11 cellular contexts compared by ENCODE assay signal in genomic region chr1:12597792-12598191, GRCh38. TPM values are rescaled to one million over a fixed set of nuclear protein-coding genes. Genes with fewer than 3 reads are reported as not detected.
DNase-seq lines count a peak whose midpoint lies in the region; ATAC-seq and TF ChIP-seq lines count a peak whose summit lies in the region.
"Had no signal": no experiment of that assay in that cellular context is flagged by ENCODE, and none has a peak within 500 bp of the region (broad histone marks: within the 10 kb centered on the region; RNA-seq: fewer than 3 reads in every experiment).

No MANE protein-coding gene starts in this region.

- H3K27me3 ChIP-seq in brain microvascular endothelial cell (replicated peaks): no peaks in the 10 kb centered on the region
- no peaks in the 10 kb centered on the region for H3K27me3 ChIP-seq in transverse colon
- H3K27me3 ChIP-seq in BE2C: no peaks in the 10 kb centered on the region

- H3K36me3 Mint-ChIP-seq in activated CD8-positive, alpha-beta T cell treated with anti-CD3 and anti-CD28 coated beads, Interleukin-2, amount 10 ng/mL, durations not matched to agents 7 days and 5 days (ENCODE audit: low read depth): peaks cover 35% of the 10 kb centered on the region
- peaks cover 51% of the 10 kb centered on the region for H3K36me3 Mint-ChIP-seq in activated CD8-positive, alpha-beta T cell treated with anti-CD3 and anti-CD28 coated beads for 36 hours (ENCODE audit: low read depth)
- H3K36me3 Mint-ChIP-seq in mesothelial cell of epicardium (peaks cover 12% of the 10 kb centered on the region), WTC11 (no peaks in the 10 kb centered on the region)

- in situ Hi-C loops in brain microvascular endothelial cell (cut with HindIII; ENCODE audit: low pct_ligation_motif_present, low sequenced_read_pairs): no loop called here
- in situ Hi-C loops in transverse colon (cut with MboI; ENCODE audit: low pct_ligation_motif_present in 1 of 4, low pct_unique_long_range_greater_than_20kb in 1 of 4, low sequenced_read_pairs in 3 of 4): no loop called here

- no peak for TF ChIP-seq CTCF in activated CD8-positive, alpha-beta T cell treated with anti-CD3 and anti-CD28 coated beads for 36 hours (IDR thresholded peaks at IDR 0.05)
- TF ChIP-seq CTCF in brain microvascular endothelial cell (IDR thresholded peaks at IDR 0.05; ENCODE audit: low read depth, low read length, missing control alignments): no peak
- no peak for TF ChIP-seq CTCF in mesothelial cell of epicardium (IDR thresholded peaks at IDR 0.05; ENCODE audit: unreplicated experiment)
- no peak for TF ChIP-seq CTCF in transverse colon (IDR thresholded peaks at IDR 0.05)
- TF ChIP-seq CTCF in WTC11 (IDR thresholded peaks at IDR 0.05): no peak
- TF ChIP-seq CTCF in BE2C (IDR thresholded peaks at IDR 0.05; ENCODE audit: low read depth, low read length): no peak

- CTCF ChIA-PET in activated CD8-positive, alpha-beta T cell treated with anti-CD3 and anti-CD28 coated beads, Interleukin-2, amount 10 ng/mL, durations not matched to agents 7 days and 5 days (lab: Charles Lee): interaction anchor here (0.9 to 2.5 kb wide), 3 partner anchors 22 to 190 kb away, joined by 5 to 20 read pairs (median 6); no protein-coding TSS in a partner anchor
- CTCF ChIA-PET in activated CD8-positive, alpha-beta T cell treated with anti-CD3 and anti-CD28 coated beads for 36 hours (lab: Charles Lee): interaction anchor here (1.1 to 2.7 kb wide), 3 partner anchors 18 to 22 kb away, joined by 3 to 12 read pairs (median 4); no protein-coding TSS in a partner anchor
- CTCF ChIA-PET in WTC11 (lab: Charles Lee): interaction anchor here (8.2 kb wide), 1 partner anchor 22 kb away, joined by 67 read pairs; the partner anchor contains the start of gene DHRS3

- POLR2A ChIA-PET in activated CD8-positive, alpha-beta T cell treated with anti-CD3 and anti-CD28 coated beads, Interleukin-2, amount 10 ng/mL, durations not matched to agents 7 days and 5 days (lab: Charles Lee): interaction anchor here (0.8 to 0.9 kb wide), 2 partner anchors 19 to 87 kb away, joined by 3 read pairs; no protein-coding TSS in a partner anchor
- POLR2A ChIA-PET in activated CD8-positive, alpha-beta T cell treated with anti-CD3 and anti-CD28 coated beads for 36 hours (lab: Charles Lee): interaction anchor here (0.9 kb wide), 1 partner anchor 17 kb away, joined by 4 read pairs; no protein-coding TSS in a partner anchor
- POLR2A ChIA-PET in WTC11 (lab: Charles Lee): interaction anchor here (0.9 kb wide), 1 partner anchor 18 kb away, joined by 3 read pairs; no protein-coding TSS in a partner anchor

- no peak for TF ChIP-seq POLR2A in transverse colon (IDR thresholded peaks at IDR 0.05)

- no peak overlapping the region for H3K4me3 Mint-ChIP-seq in activated CD8-positive, alpha-beta T cell treated with anti-CD3 and anti-CD28 coated beads, Interleukin-2, amount 10 ng/mL, durations not matched to agents 7 days and 5 days
- H3K4me3 Mint-ChIP-seq in activated CD8-positive, alpha-beta T cell treated with anti-CD3 and anti-CD28 coated beads for 36 hours: no peak overlapping the region
- H3K4me3 Mint-ChIP-seq in mesothelial cell of epicardium (peak overlapping the region; percentile 48), WTC11 (no peak overlapping the region)

- no peak for TF ChIP-seq EP300 in transverse colon (IDR thresholded peaks at IDR 0.05; ENCODE audit: low read depth)

- H3K4me1 Mint-ChIP-seq in activated CD8-positive, alpha-beta T cell treated with anti-CD3 and anti-CD28 coated beads, Interleukin-2, amount 10 ng/mL, durations not matched to agents 7 days and 5 days (ENCODE audit: low read depth): peaks cover 76% of the 10 kb centered on the region
- peaks cover 78% of the 10 kb centered on the region for H3K4me1 Mint-ChIP-seq in activated CD8-positive, alpha-beta T cell treated with anti-CD3 and anti-CD28 coated beads for 36 hours (ENCODE audit: low read depth)
- H3K4me1 Mint-ChIP-seq in mesothelial cell of epicardium (peaks cover 90% of the 10 kb centered on the region), WTC11 (peaks cover 69% of the 10 kb centered on the region)

- H3K27ac ChIP-seq in brain microvascular endothelial cell (peak overlapping the region; percentile 99), transverse colon (peak overlapping the region; percentile 74 to 91 (median 90))

- H3K9me3 ChIP-seq in transverse colon: no peaks in the 10 kb centered on the region
- H3K9me3 ChIP-seq in BE2C: no peaks in the 10 kb centered on the region

- H3K4me3 ChIP-seq in brain microvascular endothelial cell (ENCODE audit: low read depth, low read length) (no peak overlapping the region), transverse colon (no peak overlapping the region), BE2C (ENCODE audit: low read depth, low read length) (no peak overlapping the region)

- no peaks in the 10 kb centered on the region for H3K9me3 Mint-ChIP-seq in activated CD8-positive, alpha-beta T cell treated with anti-CD3 and anti-CD28 coated beads, Interleukin-2, amount 10 ng/mL, durations not matched to agents 7 days and 5 days (ENCODE audit: insufficient read depth)
- H3K9me3 Mint-ChIP-seq in activated CD8-positive, alpha-beta T cell treated with anti-CD3 and anti-CD28 coated beads for 36 hours: no peaks in the 10 kb centered on the region
- H3K9me3 Mint-ChIP-seq in mesothelial cell of epicardium (no peaks in the 10 kb centered on the region), WTC11 (no peaks in the 10 kb centered on the region)
- H3K9me3 Mint-ChIP-seq: H9 had no signal

- H3K36me3 ChIP-seq in brain microvascular endothelial cell (replicated peaks): peaks cover 57% of the 10 kb centered on the region
- no peaks in the 10 kb centered on the region for H3K36me3 ChIP-seq in transverse colon
- H3K36me3 ChIP-seq in BE2C: no peaks in the 10 kb centered on the region

- intact Hi-C loops in activated CD8-positive, alpha-beta T cell treated with anti-CD3 and anti-CD28 coated beads for 36 hours (cut with micrococcal nuclease): no loop called here
- intact Hi-C loops in transverse colon (cut with DNase I; ENCODE audit: low total_unique reads): no loop called here

- DNase-seq in activated CD8-positive, alpha-beta T cell treated with anti-CD3 and anti-CD28 coated beads, Interleukin-2, amount 10 ng/mL, durations not matched to agents 7 days and 5 days: no peak
- DNase-seq in activated CD8-positive, alpha-beta T cell treated with anti-CD3 and anti-CD28 coated beads for 36 hours: no peak
- DNase-seq in brain microvascular endothelial cell (no peak), mesothelial cell of epicardium (ENCODE audit: low spot score in 2 of 2, unreplicated experiment in 2 of 2) (no peak), transverse colon (no peak), WTC11 (ENCODE audit: low spot score) (no peak), BE2C (no peak)
- DNase-seq: H9; islet precursor cell; NK-92 treated with Interleukin-12 subunit alpha and Interleukin-12 subunit beta, amount 100 ng/mL, for 24 hours had no signal

- H3K27me3 Mint-ChIP-seq in activated CD8-positive, alpha-beta T cell treated with anti-CD3 and anti-CD28 coated beads, Interleukin-2, amount 10 ng/mL, durations not matched to agents 7 days and 5 days (ENCODE audit: low read depth): no peaks in the 10 kb centered on the region
- no peaks in the 10 kb centered on the region for H3K27me3 Mint-ChIP-seq in activated CD8-positive, alpha-beta T cell treated with anti-CD3 and anti-CD28 coated beads for 36 hours
- no peaks in the 10 kb centered on the region for H3K27me3 Mint-ChIP-seq in mesothelial cell of epicardium (ENCODE audit: low read depth)
- H3K27me3 Mint-ChIP-seq in WTC11 (ENCODE audit: low read depth): peaks cover 5% of the 10 kb centered on the region; the same call in 1 of the 2 replicates

- H3K4me1 ChIP-seq in transverse colon (peaks cover 40 to 96% (median 72%) of the 10 kb centered on the region in 4 donors), BE2C (no peaks in the 10 kb centered on the region)

- ATAC-seq in activated CD8-positive, alpha-beta T cell treated with anti-CD3 and anti-CD28 coated beads, Interleukin-2, amount 10 ng/mL, durations not matched to agents 7 days and 5 days: no peak
- ATAC-seq in activated CD8-positive, alpha-beta T cell treated with anti-CD3 and anti-CD28 coated beads for 36 hours: no peak
- ATAC-seq in HG03280 (IDR thresholded peaks at IDR 0.05; ENCODE audit: unreplicated experiment) (no peak), WTC11 (no peak)

- 64 to 68% methylated on average over 6 to 10 of the region's 10 CpGs for WGBS in transverse colon (ENCODE audit: low coverage in 1 of 2), 2 donors

- H3K27ac Mint-ChIP-seq in activated CD8-positive, alpha-beta T cell treated with anti-CD3 and anti-CD28 coated beads, Interleukin-2, amount 10 ng/mL, durations not matched to agents 7 days and 5 days: peak overlapping the region; percentile 47
- no peak overlapping the region for H3K27ac Mint-ChIP-seq in activated CD8-positive, alpha-beta T cell treated with anti-CD3 and anti-CD28 coated beads for 36 hours
- H3K27ac Mint-ChIP-seq in mesothelial cell of epicardium (peak overlapping the region; percentile 96), WTC11 (no peak overlapping the region)
- H3K27ac Mint-ChIP-seq: H9 had no signal

TF ChIP-seq in WTC11, 78 proteins besides CTCF, POLR2A, EP300 and RAD21 (continues in another document):
- no peak for TF ChIP-seq PREB (CRISPR knock-in tag; IDR thresholded peaks at IDR 0.05; ENCODE audit: borderline replicate concordance)

RNA-seq across cellular contexts. Expression of gene DHRS3, which starts 20.2 kb away (rescaled TPM):
- 10 to 100 TPM; 86.8 to 89.5 TPM for total RNA-seq in activated CD8-positive, alpha-beta T cell treated with anti-CD3 and anti-CD28 coated beads, Interleukin-2, amount 10 ng/mL, durations not matched to agents 7 days and 5 days
- 100 to 1,000 TPM; 129 to 135 TPM for total RNA-seq in activated CD8-positive, alpha-beta T cell treated with anti-CD3 and anti-CD28 coated beads for 36 hours
- 1,067 to 1,086 TPM (median 1,071 TPM) in 3 replicates for total RNA-seq in mesothelial cell of epicardium
- 100 to 1,000 TPM in 2 of 4 donors, 10 to 100 TPM in 2; 55.3 to 122 (median 103) TPM for total RNA-seq in transverse colon
- 37.6 to 37.9 TPM (median 37.7 TPM) in 3 replicates for total RNA-seq in WTC11 (2021)
- 0.36 TPM for polyA plus RNA-seq in BE2C (2012; ENCODE audit: insufficient read depth, insufficient read length, low read depth)

RNA-seq across cellular contexts. Expression of gene AADACL4, which starts 46.1 kb away (rescaled TPM):
- total RNA-seq in activated CD8-positive, alpha-beta T cell treated with anti-CD3 and anti-CD28 coated beads, Interleukin-2, amount 10 ng/mL, durations not matched to agents 7 days and 5 days: not detected
- not detected for total RNA-seq in activated CD8-positive, alpha-beta T cell treated with anti-CD3 and anti-CD28 coated beads for 36 hours
- total RNA-seq in mesothelial cell of epicardium (0.31 to 0.36 TPM (median 0.31 TPM) in 3 replicates), transverse colon (not detected), WTC11 (2021) (0.11 TPM in 1 of 3 replicates, not detected in the others)
- not detected for polyA plus RNA-seq in BE2C (2012; ENCODE audit: insufficient read depth, insufficient read length, low read depth)
- total RNA-seq: H9 had no signal

Comparison
In these comparisons a context has a peak if more than half of its experiments do, and no peak if none do; other contexts are left out.
1. H3K27ac Mint-ChIP-seq: peak in activated CD8-positive, alpha-beta T cell treated with anti-CD3 and anti-CD28 coated beads, Interleukin-2, amount 10 ng/mL, durations not matched to agents 7 days and 5 days (single experiment) and mesothelial cell of epicardium (single experiment); none in activated CD8-positive, alpha-beta T cell treated with anti-CD3 and anti-CD28 coated beads for 36 hours (single experiment) and WTC11 (single experiment).